ENCODE assay signal across 8 cellular contexts in the genomic region with DNA sequence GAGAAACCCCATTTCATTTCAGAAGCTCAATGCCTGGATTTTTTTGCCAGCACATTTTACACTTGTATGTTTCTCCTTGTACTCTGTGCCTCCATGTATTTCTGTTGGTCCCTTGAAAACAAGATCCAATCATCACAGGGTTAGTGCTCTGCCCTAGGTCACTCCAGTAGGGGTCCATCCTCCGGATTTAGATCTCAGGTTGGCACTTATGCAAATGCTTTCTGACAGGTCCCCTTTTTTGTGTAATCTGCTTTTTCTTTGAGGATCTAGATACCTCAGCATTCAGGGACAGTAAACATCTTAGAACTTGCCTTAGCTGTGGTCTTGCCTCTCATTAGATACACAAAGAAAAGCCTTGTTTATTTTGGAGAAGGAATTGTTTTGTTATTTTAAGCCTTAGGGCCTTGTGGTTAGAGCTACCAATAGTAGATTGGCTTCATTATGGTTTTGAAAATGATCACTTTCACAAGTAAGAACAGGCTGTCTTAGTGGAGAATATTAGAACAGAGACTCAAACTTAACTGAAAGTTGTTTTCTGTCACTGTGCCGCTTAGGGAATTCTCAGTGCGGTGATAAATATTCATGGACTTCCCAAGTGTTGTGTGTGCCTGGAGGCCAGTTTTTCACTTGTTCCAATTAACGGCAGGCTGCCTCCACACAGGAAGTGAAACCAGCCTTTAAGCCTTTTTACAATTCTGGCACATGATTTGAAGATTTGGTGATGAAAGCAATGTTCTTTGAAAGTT. TPM values are rescaled to one million over a fixed set of nuclear protein-coding genes. Genes with fewer than 3 reads are reported as not detected.
DNase-seq lines count a peak whose midpoint lies in the region; ATAC-seq and TF ChIP-seq lines count a peak whose summit lies in the region.

No MANE protein-coding gene starts in this region.

- peak overlapping the region; percentile 50 to 93 (median 80) for H3K27ac ChIP-seq in tibial nerve

- H3K27me3 Mint-ChIP-seq in activated T-cell treated with anti-CD3 and anti-CD28 coated beads, Interleukin-2, amount 50 U/mL, for 24 hours, result peaks cover 3% of the 10 kb centered on the region

- peaks cover 13% of the 10 kb centered on the region for H3K4me1 Mint-ChIP-seq in activated T-cell treated with anti-CD3 and anti-CD28 coated beads, Interleukin-2, amount 50 U/mL, for 24 hours (ENCODE audit: low read depth)

- peak overlapping the region in 1 of 4 donors; percentile 3 for H3K4me3 ChIP-seq in tibial nerve

- TF ChIP-seq CTCF in tibial nerve (IDR thresholded peaks at IDR 0.05), result no peak
- no peak for TF ChIP-seq CTCF in GM13977 (IDR thresholded peaks at IDR 0.05; ENCODE audit: extremely low read depth, insufficient read depth, missing control alignments)

- peaks cover 0 to 57% (median 30%) of the 10 kb centered on the region in 4 donors for H3K4me1 ChIP-seq in tibial nerve

- no peaks in the 10 kb centered on the region for H3K36me3 Mint-ChIP-seq in activated T-cell treated with anti-CD3 and anti-CD28 coated beads, Interleukin-2, amount 50 U/mL, for 24 hours (ENCODE audit: low read depth)

- 4 to 7% methylated on average over 4 of the region's 4 CpGs for WGBS in tibial nerve, 2 donors

- in situ Hi-C loops in SK-MEL-5 (cut with HindIII; ENCODE audit: low pct_unique_long_range_greater_than_20kb, low sequenced_read_pairs), result no loop called here
- in situ Hi-C loops in GM13977 (cut with MboI; ENCODE audit: low pct_unique_long_range_greater_than_20kb, low sequenced_read_pairs, unreplicated experiment), result no loop called here

- H3K27me3 ChIP-seq in tibial nerve, result no peaks in the 10 kb centered on the region

- TF ChIP-seq POLR2A in tibial nerve (IDR thresholded peaks at IDR 0.05), result no peak

- H3K9me3 ChIP-seq in tibial nerve, result no peaks in the 10 kb centered on the region

- no peaks in the 10 kb centered on the region for H3K36me3 ChIP-seq in tibial nerve

- no peak for ATAC-seq in HG03196 (IDR thresholded peaks at IDR 0.05; ENCODE audit: unreplicated experiment)

- H3K9me3 Mint-ChIP-seq in activated T-cell treated with anti-CD3 and anti-CD28 coated beads, Interleukin-2, amount 50 U/mL, for 24 hours, result no peaks in the 10 kb centered on the region

- no peak overlapping the region for H3K4me3 Mint-ChIP-seq in activated T-cell treated with anti-CD3 and anti-CD28 coated beads, Interleukin-2, amount 50 U/mL, for 24 hours

- DNase-seq in activated T-cell treated with anti-CD3 and anti-CD28 coated beads, Interleukin-2, amount 50 U/mL, for 24 hours, result no peak
- no peak for DNase-seq in activated T-cell treated with anti-CD3 and anti-CD28 coated beads, Interleukin-2, amount 50 U/mL, for 48 hours
- DNase-seq in SK-MEL-5 (ENCODE audit: low read depth, low spot score) (peak; percentile 73), islet precursor cell (peak; percentile 55), tibial nerve (ENCODE audit: low spot score in 2 of 2) (no peak), SHP77 (lab: John Stamatoyannopoulos, UW) (no peak), GM13977 (ENCODE audit: low spot score) (no peak)

- TF ChIP-seq EP300 in tibial nerve (IDR thresholded peaks at IDR 0.05), result peak; percentile 70 to 77

- H3K27ac Mint-ChIP-seq in activated T-cell treated with anti-CD3 and anti-CD28 coated beads, Interleukin-2, amount 50 U/mL, for 24 hours, result peak overlapping the region; percentile 58

RNA-seq across cellular contexts. Expression of gene MERTK, which starts 7.8 kb away (rescaled TPM):
- 220 and 225 TPM in 2 replicates for total RNA-seq in SK-MEL-5 (2014; rRNA removed; shearing (Covaris generic))
- polyA plus RNA-seq in SK-MEL-5 (2015; cell fraction: cytosol; rRNA removed), result 166 and 193 TPM in 2 replicates
- polyA plus RNA-seq in SK-MEL-5 (2015; cell fraction: nucleus; rRNA removed), result 916 and 1,126 TPM in 2 replicates
- 10 to 100 TPM; 22.7 to 61.8 (median 29.3) TPM for total RNA-seq in tibial nerve

RNA-seq across cellular contexts. Expression of gene ANAPC1, which starts 22.2 kb away (rescaled TPM):
- total RNA-seq in SK-MEL-5 (2014; rRNA removed; shearing (Covaris generic)), result 73.7 and 75.7 TPM in 2 replicates
- polyA plus RNA-seq in SK-MEL-5 (2015; cell fraction: cytosol; rRNA removed), result 41.6 and 44.7 TPM in 2 replicates
- 61.6 and 101 TPM in 2 replicates for polyA plus RNA-seq in SK-MEL-5 (2015; cell fraction: nucleus; rRNA removed)
- total RNA-seq in tibial nerve, result 10 to 100 TPM; 31.0 to 75.3 (median 58.2) TPM

Comparison
In these comparisons a context has a peak if more than half of its experiments do, and no peak if none do; other contexts are left out.
1. DNase-seq: peak in SK-MEL-5 (single experiment) and islet precursor cell (single experiment); none in activated T-cell treated with anti-CD3 and anti-CD28 coated beads, Interleukin-2, amount 50 U/mL, for 24 hours (single experiment), activated T-cell treated with anti-CD3 and anti-CD28 coated beads, Interleukin-2, amount 50 U/mL, for 48 hours (0 of 2), tibial nerve (0 of 2), SHP77 (0 of 2) and GM13977 (single experiment).